1 cellular context compared by ENCODE assay signal in the genomic region with DNA sequence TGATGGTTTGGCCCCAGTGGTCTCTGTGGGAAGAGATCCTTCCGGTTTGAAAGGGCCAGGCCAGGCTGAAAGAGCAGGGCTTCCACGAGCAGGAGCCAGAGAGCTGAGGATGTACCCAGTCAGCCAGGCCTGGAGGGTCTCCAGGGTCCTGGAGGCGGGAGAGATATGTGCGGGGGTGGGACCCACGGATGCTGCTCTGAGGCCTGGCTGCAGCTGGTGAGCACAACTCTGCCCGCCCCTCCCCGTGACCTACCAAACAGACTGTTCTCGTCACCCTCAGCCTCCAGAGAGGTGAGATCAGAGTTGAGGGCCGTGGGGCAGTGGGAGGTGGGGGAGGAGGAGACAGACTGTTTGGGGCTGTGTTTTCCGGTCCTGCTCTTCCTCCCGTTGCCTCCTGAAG.
TF ChIP-seq lines count a peak whose summit lies in the region.

No MANE protein-coding gene starts in this region.

TF ChIP-seq in K562, 482 proteins besides CTCF, POLR2A, EP300 and RAD21 (continued from another document):
- TF ChIP-seq MGA (IDR thresholded peaks at IDR 0.05) = no peak
- no peak for TF ChIP-seq MCM2 (IDR thresholded peaks at IDR 0.05; ENCODE audit: low read depth)
TF ChIP-seq in K562: peak in this region for 1.
